ENCODE assay signal across 26 cellular contexts in the genomic region with DNA sequence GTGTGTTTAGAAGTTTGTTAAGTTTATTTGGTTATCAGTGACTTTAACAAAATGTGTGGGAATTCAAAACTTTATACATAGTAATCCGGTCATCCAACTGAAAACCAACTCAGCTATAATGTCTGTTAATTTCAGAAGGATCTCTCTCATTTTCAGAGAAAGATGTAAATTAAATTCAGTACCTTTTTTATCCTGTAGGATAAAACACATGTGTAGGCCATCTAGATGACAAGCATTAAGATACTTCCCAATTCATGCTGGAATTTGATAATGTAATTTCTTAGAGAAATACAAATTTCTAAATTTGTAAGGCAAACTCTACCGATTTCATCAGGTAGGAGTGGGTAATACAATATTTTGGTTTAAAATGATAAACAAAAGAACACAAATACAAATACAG. TPM values are rescaled to one million over a fixed set of nuclear protein-coding genes. Genes with fewer than 3 reads are reported as not detected.
A peak's percentile ranks its signal among the peaks of the same experiment; 100 is the strongest.
DNase-seq lines count a peak whose midpoint lies in the region; FAIRE-seq and TF ChIP-seq lines count a peak whose summit lies in the region.
"Had no signal": no experiment of that assay in that cellular context is flagged by ENCODE, and none has a peak within 500 bp of the region (broad histone marks: within the 10 kb centered on the region; RNA-seq: fewer than 3 reads in every experiment).

No MANE protein-coding gene starts in this region.

- no peaks in the 10 kb centered on the region for H3K27me3 ChIP-seq in endodermal cell (ENCODE audit: control insufficient read depth, insufficient read depth, low read length, poor library complexity, severe bottlenecking)
- H3K27me3 ChIP-seq in ovary = no peaks in the 10 kb centered on the region
- H3K27me3 ChIP-seq: BLaER1 treated with 17β-estradiol and CSF1 and Interleukin-3, amounts not matched to agents 10 nM and 100 nM had no signal

- H3K27me3 Mint-ChIP-seq in endodermal cell (ENCODE audit: insufficient read depth) (peaks cover 2% of the 10 kb centered on the region), neural crest cell (ENCODE audit: low read depth) (no peaks in the 10 kb centered on the region)

- H3K27ac ChIP-seq in endodermal cell (ENCODE audit: low read depth, low read length) (no peak overlapping the region), ovary (no peak overlapping the region)
- H3K27ac ChIP-seq: A549; BLaER1 treated with 17β-estradiol and CSF1 and Interleukin-3, amounts not matched to agents 10 nM and 100 nM had no signal

- H3K9me3 ChIP-seq in endodermal cell (ENCODE audit: control insufficient read depth, low read length) = no peaks in the 10 kb centered on the region
- no peaks in the 10 kb centered on the region for H3K9me3 ChIP-seq in ovary
- H3K9me3 ChIP-seq: A549; BE2C; BLaER1 treated with 17β-estradiol and CSF1 and Interleukin-3, amounts not matched to agents 10 nM and 100 nM; HAP-1 had no signal

- TF ChIP-seq CTCF in endodermal cell (conservative IDR thresholded peaks at IDR 0.05) = peak; percentile 41
- peak; percentile 29 for TF ChIP-seq CTCF in neural crest cell (conservative IDR thresholded peaks at IDR 0.05)
- TF ChIP-seq CTCF in ovary (IDR thresholded peaks at IDR 0.05) = no peak
- TF ChIP-seq CTCF in GM20000 (IDR thresholded peaks at IDR 0.05; ENCODE audit: extremely low read depth, missing control alignments) = no peak
- TF ChIP-seq CTCF in GM10266 (IDR thresholded peaks at IDR 0.05; ENCODE audit: control insufficient read depth, insufficient read depth, low read depth, missing control alignments) = no peak

- H3K36me3 ChIP-seq in endodermal cell (ENCODE audit: control insufficient read depth, insufficient read depth, low read length) (no peaks in the 10 kb centered on the region), ovary (no peaks in the 10 kb centered on the region)
- H3K36me3 ChIP-seq: BE2C; BLaER1 treated with 17β-estradiol and CSF1 and Interleukin-3, amounts not matched to agents 10 nM and 100 nM; HAP-1 had no signal

- no peak overlapping the region for H3K27ac Mint-ChIP-seq in endodermal cell
- H3K27ac Mint-ChIP-seq in neural crest cell (ENCODE audit: unreplicated experiment) = no peak overlapping the region
- H3K27ac Mint-ChIP-seq: CD14-positive monocyte; CD4-positive, alpha-beta T cell; CD8-positive, alpha-beta memory T cell; HFFc6 had no signal

- H3K4me1 Mint-ChIP-seq in endodermal cell (peaks cover 13% of the 10 kb centered on the region), neural crest cell (no peaks in the 10 kb centered on the region)
- H3K4me1 Mint-ChIP-seq: CD8-positive, alpha-beta memory T cell had no signal

- no peak for DNase-seq in RCC 7860 (ENCODE audit: low spot score)
- DNase-seq in endodermal cell = no peak
- DNase-seq in neural crest cell (ENCODE audit: low read depth, low spot score) = no peak
- no peak for DNase-seq in ovary
- DNase-seq in GM20000 (ENCODE audit: low spot score) = no peak
- DNase-seq in GM10266 (ENCODE audit: extremely low spot score) = no peak
- DNase-seq: 8988T; ACHN; AML-193; BE2C; CD4-positive, alpha-beta T cell; CD8-positive, alpha-beta memory T cell; DMS 273 treated with DMSO at 0.1 percent for 48 hours; DMS79; EL; GDM1; GOT3; HFFc6 had no signal

- no peak for TF ChIP-seq POLR2A in ovary (IDR thresholded peaks at IDR 0.05)

- H3K4me3 Mint-ChIP-seq in endodermal cell (no peak overlapping the region), neural crest cell (no peak overlapping the region)
- H3K4me3 Mint-ChIP-seq: CD14-positive monocyte; CD4-positive, alpha-beta T cell; CD8-positive, alpha-beta memory T cell; HFFc6 had no signal

- no peak overlapping the region for H3K4me3 ChIP-seq in endodermal cell (ENCODE audit: low read length)
- H3K4me3 ChIP-seq in ovary = no peak overlapping the region
- H3K4me3 ChIP-seq: A549; BLaER1 treated with 17β-estradiol and CSF1 and Interleukin-3, amounts not matched to agents 10 nM and 100 nM; HAP-1 had no signal

- H3K4me1 ChIP-seq in endodermal cell (ENCODE audit: control insufficient read depth, insufficient read depth, low read length) (no peaks in the 10 kb centered on the region), ovary (ENCODE audit: insufficient read depth) (no peaks in the 10 kb centered on the region)
- H3K4me1 ChIP-seq: A549, BE2C had no signal

- H3K36me3 Mint-ChIP-seq in endodermal cell (ENCODE audit: low read depth) (no peaks in the 10 kb centered on the region), neural crest cell (ENCODE audit: low read depth) (no peaks in the 10 kb centered on the region)
- H3K36me3 Mint-ChIP-seq: CD14-positive monocyte; CD8-positive, alpha-beta memory T cell had no signal

- FAIRE-seq in RCC 7860 (lab: Jason Lieb, UNC) = peak; percentile 21
- FAIRE-seq: A549, D721Med, GM12891, GM18507, H54 had no signal

- intact Hi-C loops in ovary (cut with DNase I) = loop anchor here in 1 of 4 donors (2.0 kb wide), 1 partner anchor 73 kb away; no protein-coding TSS in a partner anchor

- 89% methylated on average over 1 of the region's 2 CpGs; no CpG with 5 or more reads in 1 of the 2 experiments for WGBS in endodermal cell (ENCODE audit: insufficient coverage in 1 of 2, insufficient read length in 1 of 2), 2 experiments
- WGBS in ovary, 3 donors = 81 to 89% (median 87%) methylated on average over 2 of the region's 2 CpGs

- H3K9ac ChIP-seq in endodermal cell (ENCODE audit: extremely low read depth, low read length, poor library complexity, severe bottlenecking) = no peak overlapping the region
- H3K9ac ChIP-seq: BLaER1 treated with 17β-estradiol and CSF1 and Interleukin-3, amounts not matched to agents 10 nM and 100 nM had no signal

- H3K9me3 Mint-ChIP-seq in endodermal cell = no peaks in the 10 kb centered on the region
- no peaks in the 10 kb centered on the region for H3K9me3 Mint-ChIP-seq in neural crest cell
- H3K9me3 Mint-ChIP-seq: CD14-positive monocyte; CD4-positive, alpha-beta T cell; CD8-positive, alpha-beta memory T cell had no signal

- TF ChIP-seq EP300 in ovary (IDR thresholded peaks at IDR 0.05) = no peak

RNA-seq across cellular contexts. Expression of a gene that starts 43.4 kb away (rescaled TPM):
- total RNA-seq in endodermal cell (not detected), neural crest cell (not detected in 2 replicates), ovary (10 to 100 TPM in 2 of 7 donors, 1 to 10 TPM in 5; 1.4 to 76.0 (median 8.1) TPM)
- polyA plus RNA-seq in endodermal cell (2013, experiment 1 of 2) = not detected
- polyA plus RNA-seq in endodermal cell (2013, experiment 2 of 2) = not detected
- 10 to 100 TPM in 1 of 2 donors, 1 to 10 TPM in 1; 3.1 to 36.9 TPM for polyA plus RNA-seq in ovary
- total RNA-seq: CD4-positive, alpha-beta T cell; CD8-positive, alpha-beta memory T cell; HFFc6 had no signal
- polyA plus RNA-seq: A549; CD8-positive, alpha-beta memory T cell had no signal

Comparison
In these comparisons a context has a peak if more than half of its experiments do, and no peak if none do; other contexts are left out.
1. CTCF ChIP-seq: peak in endodermal cell (single experiment) and neural crest cell (single experiment); none in ovary (0 of 3), GM20000 (single experiment) and GM10266 (single experiment).